In genomic region chr12:31324845-31325523, GRCh38 we compare ENCODE assay signal across 8 cellular contexts. TPM values are rescaled to one million over a fixed set of nuclear protein-coding genes. Genes with fewer than 3 reads are reported as not detected.
DNase-seq lines count a peak whose midpoint lies in the region; ATAC-seq and TF ChIP-seq lines count a peak whose summit lies in the region.

No MANE protein-coding gene starts in this region.

- H3K4me2 ChIP-seq in BLaER1 treated with 17β-estradiol and CSF1 and Interleukin-3, amounts not matched to agents 10 nM and 100 nM = peak overlapping the region; percentile 80 to 98 (median 90)

- DNase-seq in NCI-H146 (lab: John Stamatoyannopoulos, UW) = peak; percentile 87
- DNase-seq in activated CD4-positive, alpha-beta T cell treated with anti-CD3 and anti-CD28 coated beads for 1 hour = peak; percentile 26
- peak; percentile 60 for DNase-seq in choroid plexus epithelial cell (ENCODE audit: low read depth)
- peak; percentile 62 to 87 for DNase-seq in left lung
- peak; percentile 46 for DNase-seq in stimulated activated CD4-positive, alpha-beta T cell treated with anti-CD3 and anti-CD28 coated beads, Interleukin-4, amount 100 ng/mL, for 1 hour
- no peak for DNase-seq in SIG-M5 (lab: John Stamatoyannopoulos, UW)

- peak overlapping the region; percentile 83 to 96 (median 94) for H3K4me3 ChIP-seq in BLaER1 treated with 17β-estradiol and CSF1 and Interleukin-3, amounts not matched to agents 10 nM and 100 nM
- peak overlapping the region; percentile 87 for H3K4me3 ChIP-seq in choroid plexus epithelial cell (ENCODE audit: low read depth, low read length)
- peak overlapping the region; percentile 79 to 91 for H3K4me3 ChIP-seq in left lung

- H3K4me1 ChIP-seq in BLaER1 treated with 17β-estradiol and CSF1 and Interleukin-3, amounts not matched to agents 10 nM and 100 nM = peaks cover 28 to 41% (median 38%) of the 10 kb centered on the region in 10 experiments
- peaks cover 0 to 35% of the 10 kb centered on the region in 2 donors for H3K4me1 ChIP-seq in left lung

- H3K27ac ChIP-seq in BLaER1 treated with 17β-estradiol and CSF1 and Interleukin-3, amounts not matched to agents 10 nM and 100 nM = peak overlapping the region; percentile 90 to 99 (median 98)
- peak overlapping the region; percentile 93 to 94 for H3K27ac ChIP-seq in left lung

- peaks cover 21 to 48% (median 41%) of the 10 kb centered on the region in 11 experiments; a peak in 21 of 22 replicates for H4K20me1 ChIP-seq in BLaER1 treated with 17β-estradiol and CSF1 and Interleukin-3, amounts not matched to agents 10 nM and 100 nM

- H3K9me3 ChIP-seq in BLaER1 treated with 17β-estradiol and CSF1 and Interleukin-3, amounts not matched to agents 10 nM and 100 nM (replicated peaks in 1 of 11) = no peaks in the 10 kb centered on the region
- H3K9me3 ChIP-seq in left lung = no peaks in the 10 kb centered on the region

- no peak for TF ChIP-seq CTCF in choroid plexus epithelial cell (conservative IDR thresholded peaks at IDR 0.05; ENCODE audit: low read depth, low read length)
- no peak for TF ChIP-seq CTCF in left lung (IDR thresholded peaks at IDR 0.05)

- ATAC-seq in GM21447 (IDR thresholded peaks at IDR 0.05; ENCODE audit: unreplicated experiment) (peak; percentile 11), left lung (peak; percentile 28)

- H3K27me3 ChIP-seq in BLaER1 treated with 17β-estradiol and CSF1 and Interleukin-3, amounts not matched to agents 10 nM and 100 nM = no peaks in the 10 kb centered on the region
- H3K27me3 ChIP-seq in left lung = no peaks in the 10 kb centered on the region

- peak overlapping the region; percentile 95 to 100 (median 98) for H3K9ac ChIP-seq in BLaER1 treated with 17β-estradiol and CSF1 and Interleukin-3, amounts not matched to agents 10 nM and 100 nM

- intact Hi-C loops in left lung (cut with DNase I) = no loop called here

- no peaks in the 10 kb centered on the region for H3K36me3 ChIP-seq in BLaER1 treated with 17β-estradiol and CSF1 and Interleukin-3, amounts not matched to agents 10 nM and 100 nM
- no peaks in the 10 kb centered on the region for H3K36me3 ChIP-seq in left lung

RNA-seq across cellular contexts. Expression of gene SINHCAF, which starts 1.0 kb away (rescaled TPM):
- total RNA-seq in left lung = 10 to 100 TPM; 37.9 to 40.2 TPM
